ENCODE assay signal across 23 cellular contexts in the genomic region with DNA sequence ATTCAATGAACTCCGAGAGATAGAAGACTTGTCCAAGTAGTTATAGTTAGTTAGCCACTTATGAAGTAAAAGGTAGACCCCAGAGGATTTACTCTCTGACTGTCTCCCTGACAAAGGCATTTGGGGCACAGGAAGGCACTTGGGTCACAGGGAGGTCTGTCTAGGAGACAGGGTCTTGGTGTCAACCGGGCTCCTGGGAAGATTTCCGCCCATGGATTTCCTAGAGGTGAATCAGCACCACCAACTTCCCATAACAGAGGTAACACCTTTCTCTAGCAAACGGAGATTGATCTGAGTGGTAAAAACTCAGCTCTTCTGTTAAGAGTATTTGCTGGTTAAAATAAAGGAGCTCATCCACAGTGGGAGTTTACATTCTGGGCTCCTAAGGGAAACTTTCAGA. TPM values are rescaled to one million over a fixed set of nuclear protein-coding genes. Genes with fewer than 3 reads are reported as not detected.
"Had no signal": no experiment of that assay in that cellular context is flagged by ENCODE, and none has a peak within 500 bp of the region (broad histone marks: within the 10 kb centered on the region; RNA-seq: fewer than 3 reads in every experiment).

No MANE protein-coding gene starts in this region.

- FAIRE-seq: TTC549 had no signal

- ATAC-seq: activated CD8-positive, alpha-beta T cell treated with anti-CD3 and anti-CD28 coated beads for 36 hours; activated T-cell treated with anti-CD3 and anti-CD28 coated beads, Interleukin-2, amount 50 U/mL, for 72 hours; Right ventricle myocardium inferior; T-cell had no signal

- H3K27ac ChIP-seq: SK-N-MC had no signal

- DNase-seq: activated CD4-positive, alpha-beta T cell treated with anti-CD3 and anti-CD28 coated beads, Interleukin-2, amount 10 ng/mL, durations not matched to agents 7 days and 5 days; activated CD4-positive, CD25-positive, alpha-beta regulatory T cell; activated CD8-positive, alpha-beta memory T cell treated with anti-CD3 and anti-CD28 coated beads, Interleukin-2, amount 50 U/mL, for 4 hours; activated CD8-positive, alpha-beta T cell treated with anti-CD3 and anti-CD28 coated beads for 36 hours; activated gamma-delta T cell treated with Interleukin-2 at 50 U/mL for 16 hours; activated naive CD4-positive, alpha-beta T cell treated with anti-CD3 and anti-CD28 coated beads, Interleukin-2, amount 10 ng/mL, durations not matched to agents 7 days and 5 days; activated naive CD8-positive, alpha-beta T cell treated with anti-CD3 and anti-CD28 coated beads for 36 hours; activated T-cell treated with anti-CD3 and anti-CD28 coated beads, Interleukin-2, amount 50 U/mL, for 72 hours; cerebellar nuclear complex; NCI-H1048; NCI-H146; NCI-H1930; NCI-H2171 treated with DMSO at 0.1 percent for 48 hours; NCI-H226; NCI-H526; NCI-H774; RPMI8226; T-cell; T-helper 2 cell; T1000 had no signal

- H3K4me3 ChIP-seq: SK-N-MC had no signal

RNA-seq across cellular contexts. Expression of a gene that starts 16.4 kb away (rescaled TPM):
- total RNA-seq: activated CD4-positive, alpha-beta T cell treated with anti-CD3 and anti-CD28 coated beads, Interleukin-2, amount 10 ng/mL, durations not matched to agents 7 days and 5 days had no signal
